21 cellular contexts compared by ENCODE assay signal in the genomic region with DNA sequence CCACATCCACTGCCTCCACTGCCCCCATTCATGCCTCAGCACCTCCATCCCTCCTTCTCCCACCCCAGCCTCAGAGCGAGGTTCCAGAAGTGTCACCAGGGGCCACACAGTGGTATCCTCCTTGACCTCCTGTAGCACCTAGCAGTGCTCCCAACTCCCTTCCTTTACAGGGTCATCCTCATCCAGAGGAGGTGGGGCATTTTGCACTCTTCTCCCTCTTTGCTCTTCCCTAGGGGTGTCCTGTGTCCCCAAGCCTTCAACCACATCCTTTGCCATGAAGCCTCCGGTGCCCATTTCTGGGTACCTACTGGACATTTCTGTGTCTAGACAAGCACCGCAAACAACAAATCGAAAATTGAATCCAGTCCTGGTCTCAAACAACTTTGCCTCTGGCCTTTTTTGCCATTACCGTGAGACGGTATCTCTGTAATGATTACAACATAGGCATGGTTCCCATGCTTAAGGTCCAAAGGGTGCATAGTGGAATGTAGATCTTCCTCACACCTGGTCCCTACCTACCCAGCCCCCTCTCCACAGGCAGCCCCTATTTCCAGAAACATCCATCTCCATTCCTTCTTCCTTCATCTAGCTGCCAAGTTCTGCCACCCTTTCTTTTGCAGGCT.
"Had no signal": no experiment of that assay in that cellular context is flagged by ENCODE, and none has a peak within 500 bp of the region (broad histone marks: within the 10 kb centered on the region; RNA-seq: fewer than 3 reads in every experiment).

No MANE protein-coding gene starts in this region.

- DNase-seq: cortex of kidney; dorsolateral prefrontal cortex; effector CD8-positive, alpha-beta T cell; gastrocnemius medialis; glutamatergic neuron; left colon; mammary epithelial cell; mucosa of descending colon; naive thymus-derived CD8-positive, alpha-beta T cell; ovary; psoas muscle; retina; stimulated activated CD4-positive, alpha-beta T cell treated with anti-CD3 and anti-CD28 coated beads, Interleukin-12 subunit alpha, Interleukin-12 subunit beta, amount 100 ng/mL, for 4 hours; stimulated activated CD4-positive, alpha-beta T cell treated with anti-CD3 and anti-CD28 coated beads, Interleukin-2, amount 100 ng/mL, for 48 hours; stimulated activated naive CD4-positive, alpha-beta T cell treated with Interleukin-2 at 50 U/mL for 16 hours had no signal

- H3K9me3 ChIP-seq: gastrocnemius medialis, mucosa of descending colon, ovary, psoas muscle had no signal

- H3K27me3 ChIP-seq: dorsolateral prefrontal cortex, gastrocnemius medialis, ovary had no signal

- H3K27ac ChIP-seq: dorsolateral prefrontal cortex, gastrocnemius medialis, ovary, psoas muscle had no signal

- FAIRE-seq: bronchial epithelial cell, endometrium had no signal

- H3K4me1 Mint-ChIP-seq: central memory CD8-positive, alpha-beta T cell had no signal

- H3K4me3 Mint-ChIP-seq: central memory CD8-positive, alpha-beta T cell; naive thymus-derived CD8-positive, alpha-beta T cell; neural crest cell had no signal

- ATAC-seq: esophagus mucosa; gastrocnemius medialis; left colon; mucosa of descending colon; naive thymus-derived CD8-positive, alpha-beta T cell; psoas muscle; sciatic nerve had no signal

- H3K36me3 Mint-ChIP-seq: naive thymus-derived CD8-positive, alpha-beta T cell had no signal

- H3K9me3 Mint-ChIP-seq: central memory CD8-positive, alpha-beta T cell; naive thymus-derived CD8-positive, alpha-beta T cell; neural crest cell had no signal

- H3K4me3 ChIP-seq: dorsolateral prefrontal cortex, gastrocnemius medialis, mucosa of descending colon, ovary, psoas muscle had no signal

- H3K27ac Mint-ChIP-seq: naive thymus-derived CD8-positive, alpha-beta T cell had no signal

- H3K4me1 ChIP-seq: gastrocnemius medialis, psoas muscle had no signal

- H3K36me3 ChIP-seq: gastrocnemius medialis, ovary had no signal
